In the genomic region with DNA sequence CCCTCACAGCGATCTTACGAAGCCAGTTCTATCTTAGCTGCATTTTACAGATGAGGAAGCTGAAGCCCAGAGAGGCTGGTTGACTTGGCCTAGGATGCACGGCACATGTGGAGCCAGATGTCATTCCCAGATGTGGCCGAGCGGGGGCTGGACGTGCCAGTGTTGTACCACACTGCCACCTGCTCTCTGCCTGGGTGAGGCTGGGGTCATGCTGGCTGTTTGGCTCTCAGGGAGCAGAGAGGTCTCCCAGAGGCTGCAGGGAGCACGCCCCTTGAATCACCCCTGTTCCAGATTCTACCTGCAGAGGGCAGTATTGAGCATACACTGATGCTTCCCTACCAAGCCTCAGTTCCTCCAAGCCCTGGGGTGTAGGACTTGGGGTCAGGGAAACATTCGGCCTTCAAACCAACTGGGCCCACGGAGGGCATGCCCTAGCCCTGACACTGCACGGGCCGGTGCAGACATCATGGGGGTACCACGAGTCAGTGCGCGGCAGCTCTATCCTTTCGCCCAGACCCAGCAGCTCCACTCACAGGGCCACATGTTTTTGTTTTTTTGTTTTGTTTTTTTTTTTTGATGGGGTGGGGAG, we compare ENCODE assay signal across 9 cellular contexts. TPM values are rescaled to one million over a fixed set of nuclear protein-coding genes. Genes with fewer than 3 reads are reported as not detected.
A peak's percentile ranks its signal among the peaks of the same experiment; 100 is the strongest.
DNase-seq lines count a peak whose midpoint lies in the region; ATAC-seq and TF ChIP-seq lines count a peak whose summit lies in the region.
"Had no signal": no experiment of that assay in that cellular context is flagged by ENCODE, and none has a peak within 500 bp of the region (broad histone marks: within the 10 kb centered on the region; RNA-seq: fewer than 3 reads in every experiment).

No MANE protein-coding gene starts in this region.

- H3K4me3 ChIP-seq in colonic mucosa (no peak overlapping the region), lower lobe of right lung (no peak overlapping the region)
- H3K4me3 ChIP-seq: BLaER1 treated with 17β-estradiol and CSF1 and Interleukin-3, amounts not matched to agents 10 nM and 100 nM had no signal

- DNase-seq in NCI-H1417 (lab: John Stamatoyannopoulos, UW) (peak; percentile 46 to 82 (median 66)), NCI-H1417 treated with DMSO at 0.1 percent for 48 hours (lab: John Stamatoyannopoulos, UW) (no peak), NCI-H1092 treated with DMSO at 0.1 percent for 48 hours (lab: John Stamatoyannopoulos, UW) (peak; percentile 67), colonic mucosa (peak; percentile 83), lower lobe of right lung (no peak), mesenteric fat pad (ENCODE audit: low spot score) (no peak)
- peak; percentile 55 to 83 for DNase-seq in activated CD4-positive, alpha-beta T cell treated with anti-CD3 and anti-CD28 coated beads for 4 hours
- peak; percentile 39 to 54 for DNase-seq in stimulated activated CD8-positive, alpha-beta memory T cell treated with anti-CD3 and anti-CD28 coated beads, Interleukin-2, amount 100 ng/mL, for 48 hours (ENCODE audit: low read depth in 2 of 2)

- TF ChIP-seq CTCF in colonic mucosa (IDR thresholded peaks at IDR 0.05) (peak; percentile 92), lower lobe of right lung (IDR thresholded peaks at IDR 0.05) (peak; percentile 89)

- H3K27ac ChIP-seq in colonic mucosa, result no peak overlapping the region
- H3K27ac ChIP-seq in lower lobe of right lung, result no peak overlapping the region

- H3K36me3 ChIP-seq in colonic mucosa (no peaks in the 10 kb centered on the region), lower lobe of right lung (no peaks in the 10 kb centered on the region)
- H3K36me3 ChIP-seq: BLaER1 treated with 17β-estradiol and CSF1 and Interleukin-3, amounts not matched to agents 10 nM and 100 nM had no signal

- H3K9me3 ChIP-seq in colonic mucosa (no peaks in the 10 kb centered on the region), lower lobe of right lung (no peaks in the 10 kb centered on the region)

- peak; percentile 62 to 76 for ATAC-seq in lower lobe of right lung

- peaks cover 6% of the 10 kb centered on the region for H3K4me1 ChIP-seq in colonic mucosa
- peaks cover 8% of the 10 kb centered on the region for H3K4me1 ChIP-seq in lower lobe of right lung

- intact Hi-C loops in colonic mucosa (cut with DNase I), result no loop called here
- intact Hi-C loops in lower lobe of right lung (cut with DNase I), result no loop called here

- H3K27me3 ChIP-seq in colonic mucosa, result no peaks in the 10 kb centered on the region
- no peaks in the 10 kb centered on the region for H3K27me3 ChIP-seq in lower lobe of right lung (ENCODE audit: low read depth)
- H3K27me3 ChIP-seq: BLaER1 treated with 17β-estradiol and CSF1 and Interleukin-3, amounts not matched to agents 10 nM and 100 nM had no signal

- H3K9ac ChIP-seq in colonic mucosa (ENCODE audit: low read depth in 2 of 2, low read length in 2 of 2), result no peak overlapping the region
- H3K9ac ChIP-seq: BLaER1 treated with 17β-estradiol and CSF1 and Interleukin-3, amounts not matched to agents 10 nM and 100 nM had no signal

RNA-seq across cellular contexts. Expression of a gene that starts 3.8 kb away (rescaled TPM):
- total RNA-seq in colonic mucosa (10 to 100 TPM; 18.3 to 29.5 TPM), lower lobe of right lung (16.3 TPM), mesenteric fat pad (17.3 TPM)

Comparison
In these comparisons a context has a peak if more than half of its experiments do, and no peak if none do; other contexts are left out.
1. DNase-seq: peak in NCI-H1417 (3 of 3), NCI-H1092 treated with DMSO at 0.1 percent for 48 hours (single experiment), activated CD4-positive, alpha-beta T cell treated with anti-CD3 and anti-CD28 coated beads for 4 hours (2 of 2), colonic mucosa (single experiment) and stimulated activated CD8-positive, alpha-beta memory T cell treated with anti-CD3 and anti-CD28 coated beads, Interleukin-2, amount 100 ng/mL, for 48 hours (2 of 2); none in NCI-H1417 treated with DMSO at 0.1 percent for 48 hours (single experiment), lower lobe of right lung (single experiment) and mesenteric fat pad (single experiment).